9 cellular contexts compared by ENCODE assay signal in genomic region chr14:54348001-54348611, GRCh38. TPM values are rescaled to one million over a fixed set of nuclear protein-coding genes. Genes with fewer than 3 reads are reported as not detected.
A peak's percentile ranks its signal among the peaks of the same experiment; 100 is the strongest.
DNase-seq lines count a peak whose midpoint lies in the region; ATAC-seq and TF ChIP-seq lines count a peak whose summit lies in the region.
"Had no signal": no experiment of that assay in that cellular context is flagged by ENCODE, and none has a peak within 500 bp of the region (broad histone marks: within the 10 kb centered on the region; RNA-seq: fewer than 3 reads in every experiment).

No MANE protein-coding gene starts in this region.

- TF ChIP-seq POLR2A in tibial nerve (IDR thresholded peaks at IDR 0.05) = no peak

- H3K4me3 ChIP-seq in HEK293 (ENCODE audit: low read depth, low read length) = no peak overlapping the region
- H3K4me3 ChIP-seq in astrocyte of the cerebellum (ENCODE audit: low read depth, low read length) = no peak overlapping the region
- H3K4me3 ChIP-seq in tibial nerve = no peak overlapping the region

- H3K27ac ChIP-seq in HEK293 (ENCODE audit: extremely low read depth, low read depth, low read length) = no peak overlapping the region
- H3K27ac ChIP-seq in tibial nerve = no peak overlapping the region

- POLR2A ChIA-PET in HEK293 (lab: Yijun Ruan, JAX) = interaction anchor here (0.6 kb wide), 1 partner anchor 798 kb away, joined by 6 read pairs; no protein-coding TSS in a partner anchor

- CTCF ChIA-PET in HEK293 (lab: Yijun Ruan, JAX) = interaction anchor here (0.5 to 4.0 kb wide), 64 partner anchors 8 to 1523 kb away, joined by 3 to 36 read pairs (median 3); partner anchors contain the start of gene BMP4

- H3K36me3 ChIP-seq in HEK293 (ENCODE audit: control insufficient read depth in 2 of 2, insufficient read depth in 1 of 2, low read length in 2 of 2) (no peaks in the 10 kb centered on the region), tibial nerve (no peaks in the 10 kb centered on the region)

- TF ChIP-seq CTCF in HEK293 (tag by site-specific recombination; IDR thresholded peaks at IDR 0.05) (no peak; the same call in 1 of the 2 replicates), astrocyte of the cerebellum (IDR thresholded peaks at IDR 0.05; ENCODE audit: low read depth, low read length, missing control alignments) (peak; percentile 60), tibial nerve (IDR thresholded peaks at IDR 0.05) (peak; percentile 42 to 71 (median 51))

- WGBS in tibial nerve, 2 donors = 33 to 36% methylated on average over 5 of the region's 5 CpGs

- DNase-seq in DMS53 treated with DMSO at 0.1 percent for 48 hours (lab: John Stamatoyannopoulos, UW; ENCODE audit: unreplicated experiment) (peak; percentile 66), NCI-H2227 treated with DMSO at 0.1 percent for 48 hours (lab: John Stamatoyannopoulos, UW) (peak; percentile 71), astrocyte of the cerebellum (ENCODE audit: low read depth) (no peak), iris pigment epithelial cell (ENCODE audit: low read depth) (peak; percentile 30), tibial nerve (ENCODE audit: low spot score in 2 of 2) (peak in 1 of 2 donors; percentile 52), GF-D8 (lab: John Stamatoyannopoulos, UW) (no peak)

- ATAC-seq in GM18517 (IDR thresholded peaks at IDR 0.05; ENCODE audit: unreplicated experiment) = no peak
- ATAC-seq: naive thymus-derived CD8-positive, alpha-beta T cell had no signal

- no peak for TF ChIP-seq EP300 in tibial nerve (IDR thresholded peaks at IDR 0.05)

- in situ Hi-C loops in astrocyte of the cerebellum (cut with HindIII; ENCODE audit: low sequenced_read_pairs) = loop anchor here (25.0 kb wide), 2 partner anchors 536 to 811 kb away; no protein-coding TSS in a partner anchor

- no peaks in the 10 kb centered on the region for H3K27me3 ChIP-seq in tibial nerve

- H3K9me3 ChIP-seq in HEK293 (ENCODE audit: control insufficient read depth, insufficient read depth, low read depth, low read length) (no peaks in the 10 kb centered on the region), tibial nerve (no peaks in the 10 kb centered on the region)

- H3K4me1 ChIP-seq in HEK293 (ENCODE audit: control insufficient read depth, insufficient read depth, low read length) (peaks cover 16% of the 10 kb centered on the region), tibial nerve (peaks cover 0 to 25% (median under 1%) of the 10 kb centered on the region in 4 donors)

TF ChIP-seq in HEK293, 187 proteins besides CTCF, POLR2A, EP300 and RAD21 (continues in another document):
- no peak for TF ChIP-seq OSR2 (tag by site-specific recombination; IDR thresholded peaks at IDR 0.05)
- no peak for TF ChIP-seq ZBTB10 (tag by site-specific recombination; IDR thresholded peaks at IDR 0.05)
- no peak for TF ChIP-seq ZNF184 (tag by site-specific recombination; IDR thresholded peaks at IDR 0.05)
- peak; percentile 86 for TF ChIP-seq ZNF654 (tag by site-specific recombination; IDR thresholded peaks at IDR 0.05; ENCODE audit: low read depth)
- no peak for TF ChIP-seq IKZF3 (tag by site-specific recombination; IDR thresholded peaks at IDR 0.05)
- 0 out of 2 replicates have a peak, but pooled peaks have one; percentile 30 for TF ChIP-seq ATF2 (tag by site-specific recombination; IDR thresholded peaks at IDR 0.05; ENCODE audit: low read depth)
- no peak for TF ChIP-seq ZNF629 (tag by site-specific recombination; IDR thresholded peaks at IDR 0.05)
- TF ChIP-seq ZNF341 (tag by site-specific recombination; IDR thresholded peaks at IDR 0.05; ENCODE audit: low read depth) = no peak
- TF ChIP-seq PRDM4 (tag by site-specific recombination; IDR thresholded peaks at IDR 0.05) = no peak
- TF ChIP-seq ZNF132 (tag by site-specific recombination; IDR thresholded peaks at IDR 0.05; ENCODE audit: borderline replicate concordance) = no peak
- TF ChIP-seq ZNF514 (tag by site-specific recombination; IDR thresholded peaks at IDR 0.05) = no peak
- TF ChIP-seq ZBTB44 (tag by site-specific recombination; IDR thresholded peaks at IDR 0.05) = no peak
- no peak for TF ChIP-seq ZNF37A (tag by site-specific recombination; IDR thresholded peaks at IDR 0.05)

RNA-seq across cellular contexts. Expression of gene CDKN3, which starts 48.7 kb away (rescaled TPM):
- total RNA-seq in tibial nerve = 1 to 10 TPM in 2 of 4 donors, not detected in 2; 3.6 to 4.6 TPM

Comparison
In these comparisons a context has a peak if more than half of its experiments do, and no peak if none do; other contexts are left out.
1. DNase-seq: peak in DMS53 treated with DMSO at 0.1 percent for 48 hours (single experiment), NCI-H2227 treated with DMSO at 0.1 percent for 48 hours (single experiment) and iris pigment epithelial cell (single experiment); none in astrocyte of the cerebellum (single experiment) and GF-D8 (single experiment).